In the genomic region with DNA sequence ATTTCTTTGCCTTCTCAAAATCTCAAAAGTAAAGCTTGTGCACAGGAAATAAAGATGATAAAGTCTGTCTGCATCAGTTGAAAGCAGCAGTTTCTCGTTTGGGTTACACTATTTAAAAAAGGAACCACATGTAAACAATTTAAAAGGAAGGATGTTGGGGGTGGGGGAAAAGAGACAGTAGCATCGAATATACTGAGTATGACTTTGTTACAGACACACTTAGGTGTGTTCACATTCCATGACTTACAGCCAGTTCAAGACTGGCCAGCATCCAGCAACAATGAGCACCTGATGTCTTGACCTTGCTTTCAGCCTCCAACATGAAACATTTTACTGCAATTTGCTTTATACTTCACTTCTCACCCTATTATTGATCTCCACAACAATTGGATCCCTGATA, we compare ENCODE assay signal across 29 cellular contexts. TPM values are rescaled to one million over a fixed set of nuclear protein-coding genes. Genes with fewer than 3 reads are reported as not detected.
A peak's percentile ranks its signal among the peaks of the same experiment; 100 is the strongest.
DNase-seq lines count a peak whose midpoint lies in the region; ATAC-seq and TF ChIP-seq lines count a peak whose summit lies in the region.
"Had no signal": no experiment of that assay in that cellular context is flagged by ENCODE, and none has a peak within 500 bp of the region (broad histone marks: within the 10 kb centered on the region; RNA-seq: fewer than 3 reads in every experiment).

No MANE protein-coding gene starts in this region.

- TF ChIP-seq CTCF in Loucy (conservative IDR thresholded peaks at IDR 0.05; ENCODE audit: low read length) (no peak), activated B cell treated with CpG ODN at 0.5 μM for 24 hours (IDR thresholded peaks at IDR 0.05) (no peak), progenitor cell of endocrine pancreas (IDR thresholded peaks at IDR 0.05; ENCODE audit: unreplicated experiment) (no peak)

- peak overlapping the region; percentile 39 for H3K4me3 ChIP-seq in Loucy (ENCODE audit: low read length, poor library complexity, severe bottlenecking)
- H3K4me3 ChIP-seq: lung, smooth muscle cell had no signal

- H4K20me1 ChIP-seq in Loucy (ENCODE audit: insufficient read depth, low read length, poor library complexity, severe bottlenecking): no peaks in the 10 kb centered on the region

- no peaks in the 10 kb centered on the region for H3K27me3 Mint-ChIP-seq in activated B cell treated with CpG ODN at 0.5 μM for 24 hours
- no peaks in the 10 kb centered on the region for H3K27me3 Mint-ChIP-seq in progenitor cell of endocrine pancreas
- H3K27me3 Mint-ChIP-seq: dendritic cell treated with granulocyte-macrophage colony-stimulating factor and Interleukin-4, amounts not matched to agents 40 ng/mL and 50 ng/mL, for 4 days had no signal

- H3K9ac ChIP-seq in Loucy (ENCODE audit: low read depth, low read length, poor library complexity, severe bottlenecking): no peak overlapping the region
- H3K9ac ChIP-seq: KMS-11 had no signal

- POLR2A ChIA-PET in activated B cell treated with CpG ODN at 0.5 μM for 24 hours (lab: Charles Lee): interaction anchor here (1.2 to 1.6 kb wide), 2 partner anchors 10 to 40 kb away, joined by 3 to 5 read pairs; a partner anchor contains a TSS

- peaks cover 97% of the 10 kb centered on the region for H3K4me1 Mint-ChIP-seq in activated B cell treated with CpG ODN at 0.5 μM for 24 hours
- peaks cover 30% of the 10 kb centered on the region for H3K4me1 Mint-ChIP-seq in progenitor cell of endocrine pancreas (ENCODE audit: low read depth)

- H2AFZ ChIP-seq in Loucy (ENCODE audit: low read length): peak overlapping the region; percentile 39

- ATAC-seq in activated B cell treated with CpG ODN at 0.5 μM for 24 hours (ENCODE audit: low read depth) (peak; percentile 34), HG02571 (IDR thresholded peaks at IDR 0.05; ENCODE audit: unreplicated experiment) (no peak), GM18909 (IDR thresholded peaks at IDR 0.05; ENCODE audit: poor library complexity, unreplicated experiment) (no peak)
- ATAC-seq: HCT116 had no signal

- H3K27ac Mint-ChIP-seq in activated B cell treated with CpG ODN at 0.5 μM for 24 hours: peak overlapping the region; percentile 94
- peak overlapping the region; percentile 61 for H3K27ac Mint-ChIP-seq in progenitor cell of endocrine pancreas
- H3K27ac Mint-ChIP-seq: activated T-cell treated with anti-CD3 and anti-CD28 coated beads, Interleukin-2, amount 50 U/mL, for 24 hours; dendritic cell treated with granulocyte-macrophage colony-stimulating factor and Interleukin-4, amounts not matched to agents 40 ng/mL and 50 ng/mL, for 4 days had no signal

- H3K9me3 Mint-ChIP-seq in activated B cell treated with CpG ODN at 0.5 μM for 24 hours (peaks cover 21% of the 10 kb centered on the region), progenitor cell of endocrine pancreas (ENCODE audit: low read depth) (no peaks in the 10 kb centered on the region)
- H3K9me3 Mint-ChIP-seq: activated T-cell treated with anti-CD3 and anti-CD28 coated beads, Interleukin-2, amount 50 U/mL, for 24 hours; dendritic cell treated with granulocyte-macrophage colony-stimulating factor and Interleukin-4, amounts not matched to agents 40 ng/mL and 50 ng/mL, for 4 days; T-cell had no signal

- peak overlapping the region; percentile 61 for H3K4me2 ChIP-seq in Loucy (ENCODE audit: low read depth, low read length, poor library complexity, severe bottlenecking)
- H3K4me2 ChIP-seq: KMS-11, smooth muscle cell had no signal

- H3K4me3 Mint-ChIP-seq in activated B cell treated with CpG ODN at 0.5 μM for 24 hours (peak overlapping the region; percentile 72), progenitor cell of endocrine pancreas (ENCODE audit: low read depth) (no peak overlapping the region)
- H3K4me3 Mint-ChIP-seq: activated T-cell treated with anti-CD3 and anti-CD28 coated beads, Interleukin-2, amount 50 U/mL, for 24 hours; dendritic cell treated with granulocyte-macrophage colony-stimulating factor and Interleukin-4, amounts not matched to agents 40 ng/mL and 50 ng/mL, for 4 days; T-cell had no signal

- no peaks in the 10 kb centered on the region for H3K9me2 ChIP-seq in Loucy (replicated peaks; ENCODE audit: low read depth, low read length)

- DNase-seq in NOMO-1 treated with DMSO at 0.1 percent for 48 hours (lab: John Stamatoyannopoulos, UW; ENCODE audit: unreplicated experiment): peak; percentile 41
- DNase-seq in NOMO-1 treated with dmso at 0.1 percent for 144 hours (lab: John Stamatoyannopoulos, UW; ENCODE audit: unreplicated experiment): no peak
- no peak for DNase-seq in activated B cell treated with CpG ODN at 0.5 μM for 24 hours
- DNase-seq in progenitor cell of endocrine pancreas (ENCODE audit: low spot score, unreplicated experiment): no peak
- DNase-seq in activated T-cell treated with anti-CD3 and anti-CD28 coated beads for 4 hours: no peak
- DNase-seq: 8988T; activated naive CD4-positive, alpha-beta T cell; activated T-cell treated with anti-CD3 and anti-CD28 coated beads, Interleukin-2, amount 50 U/mL, for 24 hours; amniotic stem cell; NCI-H1930; NCI-H2227 treated with DMSO at 0.1 percent for 48 hours; NCI-H748 treated with DMSO at 0.1 percent for 48 hours; occipital lobe; retina; SIG-M5; stimulated activated CD4-positive, alpha-beta T cell treated with anti-CD3 and anti-CD28 coated beads, Interleukin-4, amount 100 ng/mL, for 4 hours; T-cell; trophoblast cell had no signal

- no peaks in the 10 kb centered on the region for H3K79me2 ChIP-seq in Loucy (ENCODE audit: insufficient read depth, low read length)

- no peaks in the 10 kb centered on the region for H3K36me3 ChIP-seq in Loucy (ENCODE audit: insufficient read depth, low read length)

- H3K36me3 Mint-ChIP-seq in activated B cell treated with CpG ODN at 0.5 μM for 24 hours (ENCODE audit: low read depth) (peaks cover 27% of the 10 kb centered on the region), progenitor cell of endocrine pancreas (ENCODE audit: insufficient read depth) (no peaks in the 10 kb centered on the region)
- H3K36me3 Mint-ChIP-seq: T-cell had no signal

- no peaks in the 10 kb centered on the region for H3K27me3 ChIP-seq in Loucy (ENCODE audit: insufficient read depth, low read length, poor library complexity, severe bottlenecking)

- CTCF ChIA-PET in activated B cell treated with CpG ODN at 0.5 μM for 24 hours (lab: Charles Lee): interaction anchor here (0.9 kb wide), 1 partner anchor 37 kb away, joined by 4 read pairs; no protein-coding TSS in a partner anchor

- no peaks in the 10 kb centered on the region for H3K9me3 ChIP-seq in Loucy (ENCODE audit: insufficient read depth, low read depth, low read length)

- H3F3A ChIP-seq in Loucy (ENCODE audit: low read depth): no peaks in the 10 kb centered on the region

- intact Hi-C loops in activated B cell treated with CpG ODN at 0.5 μM for 24 hours (cut with micrococcal nuclease): loop anchor here (1.0 to 10.0 kb wide), 3 partner anchors 9 to 1065 kb away; a partner anchor contains a TSS

- peaks cover 17% of the 10 kb centered on the region for H3K4me1 ChIP-seq in Loucy (ENCODE audit: insufficient read depth, low read length, poor library complexity, severe bottlenecking)

RNA-seq across cellular contexts. Expression of a gene that starts 8.7 kb away (rescaled TPM):
- total RNA-seq in activated B cell treated with CpG ODN at 0.5 μM for 24 hours (39.8 and 40.3 TPM in 2 replicates), progenitor cell of endocrine pancreas (not detected in 2 replicates)
- total RNA-seq: fibroblast of lung, G401, kidney epithelial cell, smooth muscle cell had no signal

RNA-seq across cellular contexts. Expression of a gene that starts 40.1 kb away (rescaled TPM):
- total RNA-seq in activated B cell treated with CpG ODN at 0.5 μM for 24 hours (10.4 and 10.9 TPM in 2 replicates), progenitor cell of endocrine pancreas (53.4 and 66.9 TPM in 2 replicates)

Comparison
In these comparisons a context has a peak if more than half of its experiments do, and no peak if none do; other contexts are left out.
1. RNA of a gene that starts 8.7 kb away (total RNA-seq): 39.8 to 40.3 TPM in activated B cell treated with CpG ODN at 0.5 μM for 24 hours; not detected in progenitor cell of endocrine pancreas; every median in the first group is over 10 times any median in the second.